In the genomic region with DNA sequence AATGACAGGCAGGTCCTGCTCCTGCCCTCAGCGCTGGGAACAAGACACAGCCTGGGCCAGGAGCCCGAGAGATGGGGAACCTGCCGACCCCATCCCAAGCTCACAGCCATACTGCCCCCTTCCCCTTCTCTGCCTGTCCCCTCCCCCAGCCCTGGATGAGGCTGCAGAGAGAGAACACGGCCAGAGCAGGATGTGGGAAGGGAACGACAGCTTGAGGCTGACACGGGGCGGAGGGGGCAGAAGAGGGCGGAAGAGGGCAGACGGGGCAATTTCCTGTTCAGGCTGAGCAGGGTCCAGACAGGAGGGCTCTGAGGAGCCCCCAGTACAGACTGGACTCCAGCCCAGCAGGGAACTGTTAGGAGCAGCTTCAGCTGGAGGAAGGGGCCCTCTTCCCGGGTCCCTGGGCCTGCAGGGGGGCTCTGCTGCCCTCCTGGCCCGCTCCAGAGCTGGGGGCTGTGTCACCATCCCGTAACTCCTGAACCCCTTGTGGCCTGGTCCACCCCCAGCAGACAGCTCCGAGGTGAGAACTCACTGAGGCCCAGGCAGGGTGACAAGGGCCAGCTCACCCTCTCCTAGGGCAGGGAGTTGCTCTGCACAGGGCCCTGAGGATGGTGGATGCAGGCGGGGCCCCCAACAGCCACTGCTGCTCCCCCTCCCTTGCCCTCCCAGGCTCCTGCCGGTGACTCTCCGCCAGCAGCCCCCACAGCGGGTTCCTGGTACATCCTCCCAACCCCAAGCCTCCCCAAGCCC, we compare ENCODE assay signal across 10 cellular contexts. TPM values are rescaled to one million over a fixed set of nuclear protein-coding genes. Genes with fewer than 3 reads are reported as not detected.
DNase-seq lines count a peak whose midpoint lies in the region; ATAC-seq and TF ChIP-seq lines count a peak whose summit lies in the region.
"Had no signal": no experiment of that assay in that cellular context is flagged by ENCODE, and none has a peak within 500 bp of the region (broad histone marks: within the 10 kb centered on the region; RNA-seq: fewer than 3 reads in every experiment).

No MANE protein-coding gene starts in this region.

- H3K4me1 ChIP-seq in Peyer's patch, result peaks cover 4 to 70% (median 66%) of the 10 kb centered on the region in 4 donors

- peaks cover 0 to 87% (median 3%) of the 10 kb centered on the region in 3 donors for H3K36me3 ChIP-seq in Peyer's patch

- TF ChIP-seq CTCF in Peyer's patch (IDR thresholded peaks at IDR 0.05) (no peak), natural killer cell (IDR thresholded peaks at IDR 0.05) (no peak)

- peak overlapping the region in 3 of 4 donors; percentile 16 to 26 (median 25) for H3K4me3 ChIP-seq in Peyer's patch
- H3K4me3 ChIP-seq: SJSA1 had no signal

- H3K9me3 Mint-ChIP-seq in natural killer cell, result no peaks in the 10 kb centered on the region

- H3K4me1 Mint-ChIP-seq in natural killer cell, result peaks cover 53 to 89% of the 10 kb centered on the region in 2 donors

- peak; percentile 79 to 83 (median 82) for ATAC-seq in natural killer cell
- no peak for ATAC-seq in HG02759 (IDR thresholded peaks at IDR 0.05; ENCODE audit: unreplicated experiment)
- ATAC-seq in HG03520 (IDR thresholded peaks at IDR 0.05; ENCODE audit: unreplicated experiment), result no peak
- ATAC-seq in GM19328 (IDR thresholded peaks at IDR 0.05; ENCODE audit: unreplicated experiment), result no peak

- no peak for TF ChIP-seq POLR2A in Peyer's patch (IDR thresholded peaks at IDR 0.05)

- H3K27me3 ChIP-seq in Peyer's patch, result no peaks in the 10 kb centered on the region
- H3K27me3 ChIP-seq: SJSA1 had no signal

- peak overlapping the region; percentile 52 to 77 (median 70) for H3K27ac ChIP-seq in Peyer's patch
- H3K27ac ChIP-seq: SJSA1 had no signal

- H3K4me3 Mint-ChIP-seq in natural killer cell, result peak overlapping the region; percentile 85

- peak overlapping the region; percentile 86 to 93 for H3K27ac Mint-ChIP-seq in natural killer cell

- no peaks in the 10 kb centered on the region for H3K36me3 Mint-ChIP-seq in natural killer cell

- H3K9me3 ChIP-seq in Peyer's patch, result no peaks in the 10 kb centered on the region
- H3K9me3 ChIP-seq: SJSA1 had no signal

- intact Hi-C loops in natural killer cell (cut with micrococcal nuclease), result loop anchor here (2.0 kb wide), 1 partner anchor 63 kb away; no protein-coding TSS in a partner anchor

- no peaks in the 10 kb centered on the region for H3K27me3 Mint-ChIP-seq in natural killer cell (ENCODE audit: low read depth in 2 of 2)

- DNase-seq in Ammon's horn (ENCODE audit: low spot score), result peak; percentile 71
- DNase-seq in Peyer's patch, result peak in 2 of 3 donors; percentile 83 to 86
- peak; percentile 34 for DNase-seq in activated naive CD4-positive, alpha-beta T cell treated with anti-CD3 and anti-CD28 coated beads, Interleukin-2, amount 50 U/mL, for 16 hours
- DNase-seq in natural killer cell, result peak; percentile 65
- no peak for DNase-seq in NCI-H2227 (lab: John Stamatoyannopoulos, UW; ENCODE audit: unreplicated experiment)
- DNase-seq: cortex of kidney had no signal

RNA-seq across cellular contexts. Expression of a gene that starts 5.7 kb away (rescaled TPM):
- total RNA-seq in Peyer's patch, result 1,000 to 10,000 TPM in 2 of 4 donors, 100 to 1,000 TPM in 2; 129 to 1,688 (median 1,221) TPM
- total RNA-seq in natural killer cell, result 100 to 1,000 TPM; 388 to 446 (median 415) TPM

RNA-seq across cellular contexts. Expression of a gene that starts 7.6 kb away (rescaled TPM):
- total RNA-seq in Peyer's patch, result 1 to 10 TPM in 3 of 4 donors, under 1 TPM in 1; 0.88 to 5.0 (median 3.4) TPM
- total RNA-seq in natural killer cell, result 1 to 10 TPM; 5.5 to 8.1 (median 6.5) TPM

Comparison
In these comparisons a context has a peak if more than half of its experiments do, and no peak if none do; other contexts are left out.
1. ATAC-seq: peak in natural killer cell (3 of 3); none in HG02759 (single experiment), HG03520 (single experiment) and GM19328 (single experiment).